ENCODE assay signal across 1 cellular context in genomic region chr11:34266090-34266912, GRCh38.
TF ChIP-seq lines count a peak whose summit lies in the region.

No MANE protein-coding gene starts in this region.

TF ChIP-seq in SK-N-SH, 30 proteins besides CTCF, POLR2A, EP300 and RAD21 (continued from another document):
- TF ChIP-seq IRF3 (IDR thresholded peaks at IDR 0.05; ENCODE audit: low read depth, low read length) (no peak), MEF2A (IDR thresholded peaks at IDR 0.05; ENCODE audit: borderline replicate concordance, low read depth) (no peak), MAX (IDR thresholded peaks at IDR 0.05; ENCODE audit: low read depth) (0 out of 2 replicates have a peak, but pooled peaks have one; percentile 54), FOXJ3 (CRISPR knock-in tag; IDR thresholded peaks at IDR 0.05) (no peak), ELF1 (IDR thresholded peaks at IDR 0.05) (0 out of 2 replicates have a peak, but pooled peaks have one; percentile 11), REST (IDR thresholded peaks at IDR 0.05; ENCODE audit: low read depth, low read length) (no peak), GATA2 (CRISPR knock-in tag; IDR thresholded peaks at IDR 0.05) (no peak), RXRA (IDR thresholded peaks at IDR 0.05; ENCODE audit: borderline replicate concordance, low read depth) (peak; percentile 78), SMC3 (IDR thresholded peaks at IDR 0.05; ENCODE audit: low read depth, low read length) (0 out of 2 replicates have a peak, but pooled peaks have one; percentile 2), FOSL2 (IDR thresholded peaks at IDR 0.05; ENCODE audit: borderline replicate concordance, low read depth) (peak; percentile 80), CHD2 (IDR thresholded peaks at IDR 0.05; ENCODE audit: low read length, partially characterized antibody) (peak; percentile 29), TCF12 (IDR thresholded peaks at IDR 0.05) (peak; percentile 98)
